Comparison of ENCODE assay signal across 1 cellular context in genomic region chr11:20451568-20451967, GRCh38.
TF ChIP-seq lines count a peak whose summit lies in the region.

No MANE protein-coding gene starts in this region.

TF ChIP-seq in K562, 482 proteins besides CTCF, POLR2A, EP300 and RAD21:
- TF ChIP-seq TSC22D4 (tag; IDR thresholded peaks at IDR 0.05) (no peak), BRD4 (IDR thresholded peaks at IDR 0.05) (no peak), POLR2G (IDR thresholded peaks at IDR 0.05; ENCODE audit: low read depth, low read length) (no peak), CEBPB (tag; IDR thresholded peaks at IDR 0.05) (peak; percentile 39; the same call in 1 of the 2 replicates), ERF (CRISPR knock-in tag; IDR thresholded peaks at IDR 0.05) (no peak), RBM34 (IDR thresholded peaks at IDR 0.05; ENCODE audit: borderline replicate concordance, insufficient read depth, low read length) (no peak), PRMT5 (CRISPR knock-in tag; IDR thresholded peaks at IDR 0.05) (no peak), ATF3 (IDR thresholded peaks at IDR 0.05) (peak; percentile 55), ATF3 (CRISPR knock-in tag; conservative IDR thresholded peaks at IDR 0.05) (no peak), CEBPG (CRISPR knock-in tag; IDR thresholded peaks at IDR 0.05) (no peak), CEBPG (tag; conservative IDR thresholded peaks at IDR 0.05 in 1 of 2, IDR thresholded peaks at IDR 0.05 in 1 of 2) (0 out of 4 replicates have a peak, but pooled peaks have one; percentile 22 to 34), RBFOX2 (IDR thresholded peaks at IDR 0.05; ENCODE audit: low read depth, low read length) (no peak), MAX (CRISPR knock-in tag; IDR thresholded peaks at IDR 0.05) (no peak), HDAC2 (IDR thresholded peaks at IDR 0.05) (no peak)
- TF ChIP-seq, protein P1, sequence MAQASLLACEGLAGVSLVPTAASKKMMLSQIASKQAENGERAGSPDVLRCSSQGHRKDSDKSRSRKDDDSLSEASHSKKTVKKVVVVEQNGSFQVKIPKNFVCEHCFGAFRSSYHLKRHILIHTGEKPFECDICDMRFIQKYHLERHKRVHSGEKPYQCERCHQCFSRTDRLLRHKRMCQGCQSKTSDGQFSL (CRISPR knock-in tag; IDR thresholded peaks at IDR 0.05): no peak
- TF ChIP-seq, protein P1 (tag; IDR thresholded peaks at IDR 0.05): no peak
- TF ChIP-seq, protein P2, sequence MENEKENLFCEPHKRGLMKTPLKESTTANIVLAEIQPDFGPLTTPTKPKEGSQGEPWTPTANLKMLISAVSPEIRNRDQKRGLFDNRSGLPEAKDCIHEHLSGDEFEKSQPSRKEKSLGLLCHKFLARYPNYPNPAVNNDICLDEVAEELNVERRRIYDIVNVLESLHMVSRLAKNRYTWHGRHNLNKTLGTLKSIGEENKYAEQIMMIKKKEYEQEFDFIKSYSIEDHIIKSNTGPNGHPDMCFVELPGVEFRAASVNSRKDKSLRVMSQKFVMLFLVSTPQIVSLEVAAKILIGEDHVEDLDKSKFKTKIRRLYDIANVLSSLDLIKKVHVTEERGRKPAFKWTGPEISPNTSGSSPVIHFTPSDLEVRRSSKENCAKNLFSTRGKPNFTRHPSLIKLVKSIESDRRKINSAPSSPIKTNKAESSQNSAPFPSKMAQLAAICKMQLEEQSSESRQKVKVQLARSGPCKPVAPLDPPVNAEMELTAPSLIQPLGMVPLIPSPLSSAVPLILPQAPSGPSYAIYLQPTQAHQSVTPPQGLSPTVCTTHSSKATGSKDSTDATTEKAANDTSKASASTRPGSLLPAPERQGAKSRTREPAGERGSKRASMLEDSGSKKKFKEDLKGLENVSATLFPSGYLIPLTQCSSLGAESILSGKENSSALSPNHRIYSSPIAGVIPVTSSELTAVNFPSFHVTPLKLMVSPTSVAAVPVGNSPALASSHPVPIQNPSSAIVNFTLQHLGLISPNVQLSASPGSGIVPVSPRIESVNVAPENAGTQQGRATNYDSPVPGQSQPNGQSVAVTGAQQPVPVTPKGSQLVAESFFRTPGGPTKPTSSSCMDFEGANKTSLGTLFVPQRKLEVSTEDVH (IDR thresholded peaks at IDR 0.05; ENCODE audit: low read depth, partially characterized antibody): no peak
- TF ChIP-seq, protein P3, sequence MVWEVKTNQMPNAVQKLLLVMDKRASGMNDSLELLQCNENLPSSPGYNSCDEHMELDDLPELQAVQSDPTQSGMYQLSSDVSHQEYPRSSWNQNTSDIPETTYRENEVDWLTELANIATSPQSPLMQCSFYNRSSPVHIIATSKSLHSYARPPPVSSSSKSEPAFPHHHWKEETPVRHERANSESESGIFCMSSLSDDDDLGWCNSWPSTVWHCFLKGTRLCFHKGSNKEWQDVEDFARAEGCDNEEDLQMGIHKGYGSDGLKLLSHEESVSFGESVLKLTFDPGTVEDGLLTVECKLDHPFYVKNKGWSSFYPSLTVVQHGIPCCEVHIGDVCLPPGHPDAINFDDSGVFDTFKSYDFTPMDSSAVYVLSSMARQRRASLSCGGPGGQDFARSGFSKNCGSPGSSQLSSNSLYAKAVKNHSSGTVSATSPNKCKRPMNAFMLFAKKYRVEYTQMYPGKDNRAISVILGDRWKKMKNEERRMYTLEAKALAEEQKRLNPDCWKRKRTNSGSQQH (CRISPR knock-in tag; IDR thresholded peaks at IDR 0.05): no peak
- TF ChIP-seq, protein P4, sequence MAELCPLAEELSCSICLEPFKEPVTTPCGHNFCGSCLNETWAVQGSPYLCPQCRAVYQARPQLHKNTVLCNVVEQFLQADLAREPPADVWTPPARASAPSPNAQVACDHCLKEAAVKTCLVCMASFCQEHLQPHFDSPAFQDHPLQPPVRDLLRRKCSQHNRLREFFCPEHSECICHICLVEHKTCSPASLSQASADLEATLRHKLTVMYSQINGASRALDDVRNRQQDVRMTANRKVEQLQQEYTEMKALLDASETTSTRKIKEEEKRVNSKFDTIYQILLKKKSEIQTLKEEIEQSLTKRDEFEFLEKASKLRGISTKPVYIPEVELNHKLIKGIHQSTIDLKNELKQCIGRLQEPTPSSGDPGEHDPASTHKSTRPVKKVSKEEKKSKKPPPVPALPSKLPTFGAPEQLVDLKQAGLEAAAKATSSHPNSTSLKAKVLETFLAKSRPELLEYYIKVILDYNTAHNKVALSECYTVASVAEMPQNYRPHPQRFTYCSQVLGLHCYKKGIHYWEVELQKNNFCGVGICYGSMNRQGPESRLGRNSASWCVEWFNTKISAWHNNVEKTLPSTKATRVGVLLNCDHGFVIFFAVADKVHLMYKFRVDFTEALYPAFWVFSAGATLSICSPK (IDR thresholded peaks at IDR 0.05; ENCODE audit: borderline replicate concordance): no peak
